8 cellular contexts compared by ENCODE assay signal in genomic region chr3:40971191-40972168, GRCh38.
DNase-seq lines count a peak whose midpoint lies in the region; ATAC-seq, FAIRE-seq and TF ChIP-seq lines count a peak whose summit lies in the region.

No MANE protein-coding gene starts in this region.

- H3K36me3 ChIP-seq in BJ (ENCODE audit: control insufficient read depth, insufficient read depth, low read length) = no peaks in the 10 kb centered on the region
- H3K36me3 ChIP-seq in astrocyte (ENCODE audit: insufficient read depth, low read length) = no peaks in the 10 kb centered on the region
- no peaks in the 10 kb centered on the region for H3K36me3 ChIP-seq in keratinocyte (ENCODE audit: control insufficient read depth in 2 of 2, extremely low read depth in 1 of 2, insufficient read depth in 2 of 2, low read length in 2 of 2)

- H4K20me1 ChIP-seq in astrocyte (ENCODE audit: insufficient read depth, low read length) = no peaks in the 10 kb centered on the region
- H4K20me1 ChIP-seq in keratinocyte (ENCODE audit: control insufficient read depth, extremely low read depth, insufficient read depth, low read length) = no peaks in the 10 kb centered on the region

- FAIRE-seq in astrocyte (lab: Jason Lieb, UNC) (peak; percentile 67), keratinocyte (lab: Jason Lieb, UNC) (peak; percentile 44)

- no peak overlapping the region for H3K4me3 Mint-ChIP-seq in astrocyte (ENCODE audit: unreplicated experiment)
- peak overlapping the region; percentile 62 for H3K4me3 Mint-ChIP-seq in stimulated activated effector memory CD8-positive, alpha-beta T cell treated with anti-CD3 and anti-CD28 coated beads, Interleukin-12 subunit alpha, Interleukin-12 subunit beta, amount 100 ng/mL, for 72 hours

- H3K4me1 ChIP-seq in astrocyte (ENCODE audit: insufficient read depth, low read length) (peaks cover 21% of the 10 kb centered on the region), keratinocyte (ENCODE audit: control insufficient read depth, extremely low read depth, insufficient read depth, low read length) (peaks cover 10% of the 10 kb centered on the region)

- no peaks in the 10 kb centered on the region for H3K9me1 ChIP-seq in keratinocyte (ENCODE audit: control insufficient read depth, extremely low read depth, insufficient read depth, low read length)

- dilution Hi-C loops in keratinocyte (cut with MboI; ENCODE audit: extremely low pct_ligation_motif_present, low sequenced_read_pairs) = no loop called here

- DNase-seq in BJ (ENCODE audit: low read depth) (peak; percentile 96), NCI-H460 (ENCODE audit: extremely low read depth, low read depth) (peak; percentile 21), astrocyte (ENCODE audit: low read depth) (peak; percentile 96), keratinocyte (ENCODE audit: low read depth, low spot score) (no peak), D341Med (ENCODE audit: low spot score) (no peak)
- DNase-seq in stimulated activated effector memory CD8-positive, alpha-beta T cell treated with anti-CD3 and anti-CD28 coated beads, Interleukin-12 subunit alpha, Interleukin-12 subunit beta, amount 100 ng/mL, for 72 hours (ENCODE audit: low spot score in 2 of 2) = peak in 1 of 2 donors; percentile 72

- H3K9ac ChIP-seq in astrocyte (ENCODE audit: low read length) = peak overlapping the region; percentile 46
- H3K9ac ChIP-seq in keratinocyte (ENCODE audit: control insufficient read depth, extremely low read depth, insufficient read depth, low read length) = no peak overlapping the region

- no peaks in the 10 kb centered on the region for H3K36me3 Mint-ChIP-seq in astrocyte (ENCODE audit: low read depth, unreplicated experiment)
- H3K36me3 Mint-ChIP-seq in stimulated activated effector memory CD8-positive, alpha-beta T cell treated with anti-CD3 and anti-CD28 coated beads, Interleukin-12 subunit alpha, Interleukin-12 subunit beta, amount 100 ng/mL, for 72 hours = no peaks in the 10 kb centered on the region

- peak overlapping the region; percentile 57 for H3K27ac ChIP-seq in astrocyte (ENCODE audit: low read depth, low read length)
- peak overlapping the region; percentile 10 for H3K27ac ChIP-seq in keratinocyte (ENCODE audit: control insufficient read depth, insufficient read depth, low read length)

- TF ChIP-seq CTCF in BJ (IDR thresholded peaks at IDR 0.05; ENCODE audit: insufficient read depth, low read depth, low read length) (no peak), astrocyte (IDR thresholded peaks at IDR 0.05; ENCODE audit: insufficient read depth, low read depth, low read length) (no peak), keratinocyte (optimal IDR thresholded peaks at IDR 0.05 in 1 of 3, IDR thresholded peaks at IDR 0.05 in 1 of 3, conservative IDR thresholded peaks at IDR 0.05 in 1 of 3; ENCODE audit: extremely low read depth in 1 of 3, insufficient read depth in 2 of 3, low read length in 3 of 3) (peak in 1 of 3 experiments; percentile 35)

- H3K27ac Mint-ChIP-seq in astrocyte (ENCODE audit: unreplicated experiment) = peak overlapping the region; percentile 82
- H3K27ac Mint-ChIP-seq in stimulated activated effector memory CD8-positive, alpha-beta T cell treated with anti-CD3 and anti-CD28 coated beads, Interleukin-12 subunit alpha, Interleukin-12 subunit beta, amount 100 ng/mL, for 72 hours = peak overlapping the region; percentile 95

- no peaks in the 10 kb centered on the region for H3K27me3 ChIP-seq in BJ (ENCODE audit: control insufficient read depth, insufficient read depth, low read length)
- H3K27me3 ChIP-seq in astrocyte (ENCODE audit: insufficient read depth, low read length) = no peaks in the 10 kb centered on the region
- no peaks in the 10 kb centered on the region for H3K27me3 ChIP-seq in keratinocyte (ENCODE audit: control insufficient read depth, extremely low read depth, insufficient read depth, low read length)

- H3K4me3 ChIP-seq in BJ (ENCODE audit: low read depth, low read length) (no peak overlapping the region), astrocyte (ENCODE audit: insufficient read depth, low read depth, low read length) (no peak overlapping the region), keratinocyte (ENCODE audit: control insufficient read depth in 2 of 3, extremely low read depth in 1 of 3, insufficient read depth in 2 of 3, low read depth in 1 of 3, low read length in 3 of 3) (no peak overlapping the region)

- H3K4me2 ChIP-seq in astrocyte (ENCODE audit: low read length) (peak overlapping the region; percentile 56), keratinocyte (ENCODE audit: control insufficient read depth, extremely low read depth, insufficient read depth, low read depth, low read length) (peak overlapping the region; percentile 34)

- POLR2A ChIA-PET in BJ (lab: Charles Lee) = no interaction called here

- no peaks in the 10 kb centered on the region for H3K9me3 Mint-ChIP-seq in astrocyte (ENCODE audit: unreplicated experiment)
- peaks cover 2% of the 10 kb centered on the region for H3K9me3 Mint-ChIP-seq in stimulated activated effector memory CD8-positive, alpha-beta T cell treated with anti-CD3 and anti-CD28 coated beads, Interleukin-12 subunit alpha, Interleukin-12 subunit beta, amount 100 ng/mL, for 72 hours

- CTCF ChIA-PET in BJ (lab: Yijun Ruan, JAX) = interaction anchor here (0.7 kb wide), 1 partner anchor 10 kb away, joined by 3 read pairs; no protein-coding TSS in a partner anchor

- H3K4me1 Mint-ChIP-seq in astrocyte (ENCODE audit: low read depth, unreplicated experiment) = peaks cover 49% of the 10 kb centered on the region
- peaks cover 58% of the 10 kb centered on the region for H3K4me1 Mint-ChIP-seq in stimulated activated effector memory CD8-positive, alpha-beta T cell treated with anti-CD3 and anti-CD28 coated beads, Interleukin-12 subunit alpha, Interleukin-12 subunit beta, amount 100 ng/mL, for 72 hours

- no peaks in the 10 kb centered on the region for H3K27me3 Mint-ChIP-seq in astrocyte (ENCODE audit: low read depth, unreplicated experiment)

- no peaks in the 10 kb centered on the region for H3K9me3 ChIP-seq in astrocyte (ENCODE audit: insufficient read depth, low read depth, low read length)
- H3K9me3 ChIP-seq in keratinocyte (ENCODE audit: control insufficient read depth, low read depth, low read length) = no peaks in the 10 kb centered on the region

- H2AFZ ChIP-seq in astrocyte (ENCODE audit: low read depth, low read length) (no peak overlapping the region), keratinocyte (ENCODE audit: control insufficient read depth, low read length) (no peak overlapping the region)

- H3K79me2 ChIP-seq in astrocyte (ENCODE audit: insufficient read depth, low read length) = no peaks in the 10 kb centered on the region
- no peaks in the 10 kb centered on the region for H3K79me2 ChIP-seq in keratinocyte (ENCODE audit: control insufficient read depth, insufficient read depth, low read length)

- ATAC-seq in GM18867 (IDR thresholded peaks at IDR 0.05; ENCODE audit: unreplicated experiment) = peak; percentile 98
- peak; percentile 94 for ATAC-seq in HG03060 (IDR thresholded peaks at IDR 0.05; ENCODE audit: low read depth, unreplicated experiment)
- peak; percentile 95 for ATAC-seq in stimulated activated effector memory CD8-positive, alpha-beta T cell treated with anti-CD3 and anti-CD28 coated beads, Interleukin-12 subunit alpha, Interleukin-12 subunit beta, amount 100 ng/mL, for 72 hours

Comparison
In these comparisons a context has a peak if more than half of its experiments do, and no peak if none do; other contexts are left out.
1. DNase-seq: peak in BJ (single experiment), NCI-H460 (single experiment) and astrocyte (single experiment); none in keratinocyte (single experiment) and D341Med (single experiment).
2. Peak in every context shown above with its lines, with median percentiles within 50 percentile points of each other: ATAC-seq.